8 cellular contexts compared by ENCODE assay signal in the genomic region with DNA sequence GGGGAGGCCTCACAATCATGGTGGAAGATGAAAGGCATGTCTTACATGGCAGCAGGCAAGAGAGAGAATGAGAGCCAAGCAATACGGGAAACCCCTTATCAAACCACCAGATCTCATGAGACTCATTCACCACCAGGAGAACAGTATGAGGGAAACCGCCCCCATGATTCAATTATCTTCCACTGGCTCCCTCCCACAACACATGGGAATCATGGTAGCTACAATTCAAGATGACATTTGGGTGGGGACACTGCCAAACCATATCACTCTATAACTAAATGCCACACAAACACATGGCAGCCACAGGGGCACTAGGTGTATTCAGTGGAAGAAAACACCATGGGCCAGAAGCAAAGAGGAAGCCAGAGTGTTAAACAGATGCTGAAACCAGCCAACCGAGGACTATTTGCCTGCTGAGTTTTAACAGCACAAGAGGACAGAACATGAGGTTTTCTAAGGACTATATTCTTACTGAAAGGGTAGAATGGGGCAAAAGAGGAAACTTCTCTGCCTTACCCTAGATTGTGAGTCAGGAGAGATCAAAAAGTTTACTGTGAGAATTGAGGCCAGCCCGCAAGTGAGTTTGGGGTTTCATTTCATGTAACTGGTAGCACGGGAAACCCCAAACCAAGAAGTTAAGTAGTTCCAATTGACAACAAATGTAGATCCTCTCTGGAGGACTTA. TPM values are rescaled to one million over a fixed set of nuclear protein-coding genes. Genes with fewer than 3 reads are reported as not detected.
A peak's percentile ranks its signal among the peaks of the same experiment; 100 is the strongest.
DNase-seq lines count a peak whose midpoint lies in the region; ATAC-seq and TF ChIP-seq lines count a peak whose summit lies in the region.

No MANE protein-coding gene starts in this region.

- peaks cover 17% of the 10 kb centered on the region for H3K4me1 Mint-ChIP-seq in memory B cell

- no peaks in the 10 kb centered on the region for H3K27me3 Mint-ChIP-seq in memory B cell

- peaks cover 40% of the 10 kb centered on the region for H3K36me3 Mint-ChIP-seq in memory B cell

- H3K9me3 ChIP-seq in ascending aorta (no peaks in the 10 kb centered on the region), PC-9 (ENCODE audit: insufficient read depth, low read depth) (no peaks in the 10 kb centered on the region)

- H3K4me1 ChIP-seq in ascending aorta (no peaks in the 10 kb centered on the region), foreskin keratinocyte (no peaks in the 10 kb centered on the region), PC-9 (replicated peaks; ENCODE audit: insufficient read depth) (peaks cover 19% of the 10 kb centered on the region)

- peaks cover 6% of the 10 kb centered on the region for H3K9me3 Mint-ChIP-seq in memory B cell

- BruUV-seq in PC-9 (replicated peaks; lab: Mats Ljungman, UMichigan): no TSS peak

- H3K27ac ChIP-seq in ascending aorta (no peak overlapping the region), foreskin keratinocyte (no peak overlapping the region), PC-9 (no peak overlapping the region)

- H3K27me3 ChIP-seq in ascending aorta (no peaks in the 10 kb centered on the region), foreskin keratinocyte (no peaks in the 10 kb centered on the region), PC-9 (ENCODE audit: insufficient read depth, low read depth) (no peaks in the 10 kb centered on the region)

- H3K4me3 ChIP-seq in ascending aorta: no peak overlapping the region
- no peak overlapping the region for H3K4me3 ChIP-seq in PC-9

- ATAC-seq in GM18517 (IDR thresholded peaks at IDR 0.05; ENCODE audit: unreplicated experiment) (peak; percentile 87), HG02938 (IDR thresholded peaks at IDR 0.05; ENCODE audit: unreplicated experiment) (peak; percentile 84), memory B cell (ENCODE audit: low read depth) (peak; percentile 87), foreskin keratinocyte (no peak)

- TF ChIP-seq CTCF in ascending aorta (IDR thresholded peaks at IDR 0.05) (no peak), foreskin keratinocyte (conservative IDR thresholded peaks at IDR 0.05) (no peak), PC-9 (conservative IDR thresholded peaks at IDR 0.05) (no peak)

- H3K4me3 Mint-ChIP-seq in memory B cell: no peak overlapping the region

- H4K20me1 ChIP-seq in PC-9 (ENCODE audit: insufficient read depth): no peaks in the 10 kb centered on the region

- H3K4me2 ChIP-seq in PC-9: no peak overlapping the region

- POLR2A ChIA-PET in PC-9 (lab: Charles Lee; ENCODE audit: unreplicated experiment): no interaction called here

- peaks cover 34 to 77% of the 10 kb centered on the region in 2 donors for H3K36me3 ChIP-seq in ascending aorta
- peaks cover 19% of the 10 kb centered on the region for H3K36me3 ChIP-seq in PC-9 (ENCODE audit: low read depth)

- no peaks in the 10 kb centered on the region for H3K79me2 ChIP-seq in PC-9 (ENCODE audit: low read depth)

- peaks cover 18% of the 10 kb centered on the region for H3F3A ChIP-seq in PC-9 (ENCODE audit: insufficient read depth, low read depth)

- intact Hi-C loops in ascending aorta (cut with DNase I): no loop called here
- intact Hi-C loops in PC-9 (cut with micrococcal nuclease; ENCODE audit: unreplicated experiment): no loop called here

- DNase-seq in activated CD4-positive, CD25-positive, alpha-beta regulatory T cell treated with anti-CD3 and anti-CD28 coated beads, Interleukin-2, amount 50 U/mL, for 16 hours (ENCODE audit: low read depth, low spot score): peak; percentile 19
- DNase-seq in memory B cell (ENCODE audit: low spot score in 2 of 2) (peak; percentile 18 to 37), ascending aorta (ENCODE audit: low spot score in 2 of 2) (no peak), foreskin keratinocyte (no peak), NCI-H524 treated with DMSO at 0.1 percent for 48 hours (lab: John Stamatoyannopoulos, UW) (no peak), PC-9 (no peak)

- no peaks in the 10 kb centered on the region for H3K9me2 ChIP-seq in PC-9 (ENCODE audit: insufficient read depth)

- no peak overlapping the region for H2AFZ ChIP-seq in PC-9

- peak overlapping the region; percentile 89 for H3K27ac Mint-ChIP-seq in memory B cell

- CTCF ChIA-PET in PC-9 (lab: Charles Lee): no interaction called here

RNA-seq across cellular contexts. Expression of gene SIGLEC15, which starts 49.2 kb away (rescaled TPM):
- total RNA-seq in ascending aorta (not detected), foreskin keratinocyte (0.18 and 0.20 TPM in 2 replicates), PC-9 (2021) (0.50 and 1.0 TPM in 2 replicates)
- polyA plus RNA-seq in foreskin keratinocyte: 0.10 and 0.22 TPM in 2 replicates

Comparison
In these comparisons a context has a peak if more than half of its experiments do, and no peak if none do; other contexts are left out.
1. DNase-seq: peak in activated CD4-positive, CD25-positive, alpha-beta regulatory T cell treated with anti-CD3 and anti-CD28 coated beads, Interleukin-2, amount 50 U/mL, for 16 hours (single experiment) and memory B cell (2 of 2); none in ascending aorta (0 of 2), foreskin keratinocyte (0 of 2), NCI-H524 treated with DMSO at 0.1 percent for 48 hours (single experiment) and PC-9 (0 of 2).